In the genomic region with DNA sequence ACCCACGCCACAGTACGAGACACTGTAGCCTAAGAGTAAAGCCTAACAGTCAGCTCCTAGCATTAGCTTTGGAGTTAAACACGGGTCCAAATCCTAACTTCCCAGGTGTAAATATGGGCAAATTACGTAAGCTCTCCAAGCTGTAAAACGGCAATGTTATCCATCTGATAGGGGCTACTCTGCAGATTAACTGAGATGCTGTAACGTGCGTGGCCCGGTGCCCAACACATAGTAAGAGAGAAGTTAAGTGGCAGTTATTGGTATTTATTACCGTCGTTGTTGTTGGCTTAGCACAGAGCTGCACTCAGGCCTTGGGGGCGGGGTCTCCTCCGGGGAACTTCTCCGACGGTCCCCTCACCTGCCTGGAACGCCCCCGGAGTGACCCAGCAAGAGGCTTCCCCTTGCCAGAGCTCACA, we compare ENCODE assay signal across 8 cellular contexts. TPM values are rescaled to one million over a fixed set of nuclear protein-coding genes. Genes with fewer than 3 reads are reported as not detected.
A peak's percentile ranks its signal among the peaks of the same experiment; 100 is the strongest.
DNase-seq lines count a peak whose midpoint lies in the region; ATAC-seq and TF ChIP-seq lines count a peak whose summit lies in the region.

No MANE protein-coding gene starts in this region.

- TF ChIP-seq CTCF in C4-2B (conservative IDR thresholded peaks at IDR 0.05): no peak

- H3K36me3 Mint-ChIP-seq in dendritic cell treated with granulocyte-macrophage colony-stimulating factor and Interleukin-4, amounts not matched to agents 40 ng/mL and 50 ng/mL, for 4 days (ENCODE audit: low read depth): peaks cover 24% of the 10 kb centered on the region
- H3K36me3 Mint-ChIP-seq in natural killer cell treated with Interleukin-12 subunit alpha and Interleukin-12 subunit beta and Interleukin-15 and Interleukin-18, amount 100 ng/mL, for 72 hours: no peaks in the 10 kb centered on the region

- DNase-seq in KG1 (lab: John Stamatoyannopoulos, UW) (peak; percentile 73), NOMO-1 treated with dmso at 0.1 percent for 144 hours (lab: John Stamatoyannopoulos, UW; ENCODE audit: unreplicated experiment) (no peak), NCI-H2029 treated with DMSO at 0.1 percent for 48 hours (lab: John Stamatoyannopoulos, UW) (no peak)
- no peak for DNase-seq in natural killer cell treated with Interleukin-12 subunit alpha and Interleukin-12 subunit beta and Interleukin-15 and Interleukin-18, amount 100 ng/mL, for 72 hours (ENCODE audit: low spot score)
- DNase-seq in effector CD4-positive, alpha-beta T cell: no peak

- H3K9me3 Mint-ChIP-seq in dendritic cell treated with granulocyte-macrophage colony-stimulating factor and Interleukin-4, amounts not matched to agents 40 ng/mL and 50 ng/mL, for 4 days: no peaks in the 10 kb centered on the region
- no peaks in the 10 kb centered on the region for H3K9me3 Mint-ChIP-seq in natural killer cell treated with Interleukin-12 subunit alpha and Interleukin-12 subunit beta and Interleukin-15 and Interleukin-18, amount 100 ng/mL, for 72 hours

- intact Hi-C loops in dendritic cell treated with granulocyte-macrophage colony-stimulating factor and Interleukin-4, amounts not matched to agents 40 ng/mL and 50 ng/mL, for 4 days (cut with micrococcal nuclease): loop anchor here (1.0 to 5.0 kb wide), 5 partner anchors 39 to 153 kb away; partner anchors contain the start of gene THRAP3

- peak overlapping the region; percentile 97 for H3K27ac Mint-ChIP-seq in dendritic cell treated with granulocyte-macrophage colony-stimulating factor and Interleukin-4, amounts not matched to agents 40 ng/mL and 50 ng/mL, for 4 days
- H3K27ac Mint-ChIP-seq in natural killer cell treated with Interleukin-12 subunit alpha and Interleukin-12 subunit beta and Interleukin-15 and Interleukin-18, amount 100 ng/mL, for 72 hours: peak overlapping the region; percentile 92 to 97

- peaks cover 59% of the 10 kb centered on the region for H3K4me1 Mint-ChIP-seq in dendritic cell treated with granulocyte-macrophage colony-stimulating factor and Interleukin-4, amounts not matched to agents 40 ng/mL and 50 ng/mL, for 4 days (ENCODE audit: low read depth)
- peaks cover 50 to 55% of the 10 kb centered on the region in 2 donors for H3K4me1 Mint-ChIP-seq in natural killer cell treated with Interleukin-12 subunit alpha and Interleukin-12 subunit beta and Interleukin-15 and Interleukin-18, amount 100 ng/mL, for 72 hours (ENCODE audit: low read depth in 2 of 2)

- peak overlapping the region; percentile 95 for H3K4me3 Mint-ChIP-seq in dendritic cell treated with granulocyte-macrophage colony-stimulating factor and Interleukin-4, amounts not matched to agents 40 ng/mL and 50 ng/mL, for 4 days
- peak overlapping the region; percentile 94 for H3K4me3 Mint-ChIP-seq in natural killer cell treated with Interleukin-12 subunit alpha and Interleukin-12 subunit beta and Interleukin-15 and Interleukin-18, amount 100 ng/mL, for 72 hours

- peak overlapping the region; percentile 87 for H3K27ac ChIP-seq in C4-2B

- no peak for ATAC-seq in natural killer cell treated with Interleukin-12 subunit alpha and Interleukin-12 subunit beta and Interleukin-15 and Interleukin-18, amount 100 ng/mL, for 72 hours
- no peak for ATAC-seq in GM19324 (IDR thresholded peaks at IDR 0.05; ENCODE audit: low FRiP score, unreplicated experiment)

- no peaks in the 10 kb centered on the region for H3K27me3 Mint-ChIP-seq in dendritic cell treated with granulocyte-macrophage colony-stimulating factor and Interleukin-4, amounts not matched to agents 40 ng/mL and 50 ng/mL, for 4 days
- no peaks in the 10 kb centered on the region for H3K27me3 Mint-ChIP-seq in natural killer cell treated with Interleukin-12 subunit alpha and Interleukin-12 subunit beta and Interleukin-15 and Interleukin-18, amount 100 ng/mL, for 72 hours

RNA-seq across cellular contexts. Expression of gene TRAPPC3, which starts 0.5 kb away (rescaled TPM):
- total RNA-seq in natural killer cell treated with Interleukin-12 subunit alpha and Interleukin-12 subunit beta and Interleukin-15 and Interleukin-18, amount 100 ng/mL, for 72 hours: 10 to 100 TPM; 58.4 to 69.2 TPM

RNA-seq across cellular contexts. Expression of gene MAP7D1, which starts 7.1 kb away (rescaled TPM):
- 100 to 1,000 TPM; 153 to 196 TPM for total RNA-seq in natural killer cell treated with Interleukin-12 subunit alpha and Interleukin-12 subunit beta and Interleukin-15 and Interleukin-18, amount 100 ng/mL, for 72 hours

RNA-seq across cellular contexts. Expression of gene COL8A2, which starts 23.8 kb away (rescaled TPM):
- total RNA-seq in natural killer cell treated with Interleukin-12 subunit alpha and Interleukin-12 subunit beta and Interleukin-15 and Interleukin-18, amount 100 ng/mL, for 72 hours: under 1 TPM in 1 of 2 donors, not detected in 1; 0.08 TPM
